33 cellular contexts compared by ENCODE assay signal in the genomic region with DNA sequence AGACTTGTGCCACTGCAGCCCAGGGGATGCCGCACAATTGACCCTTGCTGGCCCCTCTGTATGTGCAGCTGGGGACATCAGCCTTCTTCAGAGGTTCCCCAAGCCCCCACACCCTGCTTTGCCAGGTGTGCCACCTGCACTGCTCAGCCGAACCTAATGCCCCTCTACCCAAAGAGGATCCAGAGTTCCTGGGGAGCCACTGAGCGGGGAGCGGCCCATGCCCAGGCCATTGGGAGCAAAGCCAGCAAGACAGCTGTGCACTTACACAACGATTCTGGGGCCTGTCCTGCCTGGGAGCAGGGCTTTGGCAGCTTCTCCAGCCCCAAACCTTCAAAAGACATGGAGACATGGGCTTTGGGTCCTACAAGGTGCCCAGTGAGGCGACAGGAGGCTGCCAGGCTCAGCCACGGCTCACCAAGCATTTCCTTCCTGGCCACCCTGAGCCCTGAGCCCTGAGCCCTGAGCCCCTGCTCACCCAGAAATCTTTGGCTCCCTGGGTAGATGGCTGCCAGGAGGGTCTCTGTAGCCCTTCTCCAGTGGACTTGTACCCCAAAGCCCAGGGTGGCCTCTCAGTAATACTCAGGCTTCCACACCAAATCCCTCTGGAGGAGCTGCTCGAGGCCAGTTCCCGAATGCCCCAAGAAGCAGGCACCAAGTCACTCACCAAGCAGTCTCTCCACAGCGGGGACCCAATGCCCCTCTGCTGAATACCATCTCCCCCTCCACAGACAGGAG. TPM values are rescaled to one million over a fixed set of nuclear protein-coding genes. Genes with fewer than 3 reads are reported as not detected.
"Had no signal": no experiment of that assay in that cellular context is flagged by ENCODE, and none has a peak within 500 bp of the region (broad histone marks: within the 10 kb centered on the region; RNA-seq: fewer than 3 reads in every experiment).

No MANE protein-coding gene starts in this region.

- H3K4me2 ChIP-seq: smooth muscle cell had no signal

- H3K27me3 ChIP-seq: esophagus muscularis mucosa, foreskin keratinocyte, heart right ventricle, ovary, sigmoid colon, stomach, thyroid gland, upper lobe of left lung had no signal

- H3K4me1 ChIP-seq: esophagus muscularis mucosa, foreskin keratinocyte, heart right ventricle, lower lobe of right lung, prostate gland, sigmoid colon, stomach, thyroid gland, upper lobe of left lung had no signal

- DNase-seq: activated B cell treated with CpG ODN at 0.5 μM for 24 hours; activated CD4-positive, alpha-beta T cell treated with anti-CD3 and anti-CD28 coated beads, Interleukin-2, amount 50 U/mL, for 1 hour; activated CD8-positive, alpha-beta memory T cell treated with anti-CD3 and anti-CD28 coated beads, Interleukin-2, amount 10 ng/mL, durations not matched to agents 7 days and 5 days; activated CD8-positive, alpha-beta T cell treated with anti-CD3 and anti-CD28 coated beads for 36 hours; activated naive CD4-positive, alpha-beta T cell; activated T-cell treated with anti-CD3 and anti-CD28 coated beads for 4 hours; activated T-cell treated with anti-CD3 and anti-CD28 coated beads, Interleukin-2, amount 50 U/mL, for 72 hours; foreskin keratinocyte; heart right ventricle; kidney glomerular epithelial cell; lower lobe of right lung; mesendoderm; mucosa of descending colon; retina; sigmoid colon; stimulated activated CD4-positive, alpha-beta T cell treated with anti-CD3 and anti-CD28 coated beads, Interleukin-15, amount 100 ng/mL, for 24 hours; stimulated activated CD4-positive, alpha-beta T cell treated with anti-CD3 and anti-CD28 coated beads, Interleukin-2, amount 100 ng/mL, for 24 hours; stimulated activated naive B cell treated with anti-CD40 and anti-IgM and Interleukin-4, amounts not matched to agents 10 μg/mL and 1 μg/mL and 100 μg/mL, for 72 hours; stomach; T-helper 1 cell; thyroid gland had no signal

- H3K9me3 ChIP-seq: esophagus muscularis mucosa, heart right ventricle, lower lobe of right lung, mucosa of descending colon, ovary, prostate gland, sigmoid colon, stomach, thyroid gland, upper lobe of left lung had no signal

- H3K4me3 Mint-ChIP-seq: activated B cell treated with CpG ODN at 0.5 μM for 24 hours; activated CD8-positive, alpha-beta memory T cell treated with anti-CD3 and anti-CD28 coated beads, Interleukin-2, amount 10 ng/mL, durations not matched to agents 7 days and 5 days; activated CD8-positive, alpha-beta T cell treated with anti-CD3 and anti-CD28 coated beads for 36 hours; activated naive CD8-positive, alpha-beta T cell; activated T-cell treated with anti-CD3 and anti-CD28 coated beads, Interleukin-2, amount 50 U/mL, for 72 hours; dendritic cell treated with granulocyte-macrophage colony-stimulating factor and Interleukin-4, amounts not matched to agents 40 ng/mL and 50 ng/mL, for 4 days; natural killer cell treated with Interleukin-12 subunit alpha and Interleukin-12 subunit beta and Interleukin-15 and Interleukin-18, amount 100 ng/mL, for 72 hours; stimulated activated naive B cell treated with anti-CD40 and anti-IgM and Interleukin-4, amounts not matched to agents 10 μg/mL and 1 μg/mL and 100 μg/mL, for 72 hours; T-helper 2 cell treated with Interferon-gamma antibody and Interleukin-4, amounts not matched to agents 5 μg/mL and 100 μg/mL, for 36 hours had no signal

- ATAC-seq: activated CD8-positive, alpha-beta T cell treated with anti-CD3 and anti-CD28 coated beads for 36 hours; activated T-cell treated with anti-CD3 and anti-CD28 coated beads, Interleukin-2, amount 50 U/mL, for 72 hours; foreskin keratinocyte; heart right ventricle; left lobe of liver; lower lobe of right lung; mucosa of descending colon; stimulated activated naive B cell treated with anti-CD40 and anti-IgM and Interleukin-4, amounts not matched to agents 10 μg/mL and 1 μg/mL and 100 μg/mL, for 72 hours had no signal

- H3K9me3 Mint-ChIP-seq: activated B cell treated with CpG ODN at 0.5 μM for 24 hours; activated CD8-positive, alpha-beta T cell treated with anti-CD3 and anti-CD28 coated beads for 36 hours; activated T-cell treated with anti-CD3 and anti-CD28 coated beads, Interleukin-2, amount 50 U/mL, for 72 hours; dendritic cell treated with granulocyte-macrophage colony-stimulating factor and Interleukin-4, amounts not matched to agents 40 ng/mL and 50 ng/mL, for 4 days; natural killer cell treated with Interleukin-12 subunit alpha and Interleukin-12 subunit beta and Interleukin-15 and Interleukin-18, amount 100 ng/mL, for 72 hours; stimulated activated naive B cell treated with anti-CD40 and anti-IgM and Interleukin-4, amounts not matched to agents 10 μg/mL and 1 μg/mL and 100 μg/mL, for 72 hours; T-helper 2 cell treated with Interferon-gamma antibody and Interleukin-4, amounts not matched to agents 5 μg/mL and 100 μg/mL, for 36 hours had no signal

- H3K36me3 Mint-ChIP-seq: activated CD8-positive, alpha-beta memory T cell treated with anti-CD3 and anti-CD28 coated beads, Interleukin-2, amount 10 ng/mL, durations not matched to agents 7 days and 5 days; activated naive CD8-positive, alpha-beta T cell; natural killer cell treated with Interleukin-12 subunit alpha and Interleukin-12 subunit beta and Interleukin-15 and Interleukin-18, amount 100 ng/mL, for 72 hours; stimulated activated naive B cell treated with anti-CD40 and anti-IgM and Interleukin-4, amounts not matched to agents 10 μg/mL and 1 μg/mL and 100 μg/mL, for 72 hours had no signal

- H3K36me3 ChIP-seq: esophagus muscularis mucosa, heart right ventricle, lower lobe of right lung, ovary, prostate gland, sigmoid colon, stomach, thyroid gland, upper lobe of left lung had no signal

- H3K27me3 Mint-ChIP-seq: activated B cell treated with CpG ODN at 0.5 μM for 24 hours; activated CD8-positive, alpha-beta memory T cell treated with anti-CD3 and anti-CD28 coated beads, Interleukin-2, amount 10 ng/mL, durations not matched to agents 7 days and 5 days; activated CD8-positive, alpha-beta T cell treated with anti-CD3 and anti-CD28 coated beads for 36 hours; activated naive CD8-positive, alpha-beta T cell had no signal

- H3K27ac Mint-ChIP-seq: activated B cell treated with CpG ODN at 0.5 μM for 24 hours; activated CD8-positive, alpha-beta memory T cell treated with anti-CD3 and anti-CD28 coated beads, Interleukin-2, amount 10 ng/mL, durations not matched to agents 7 days and 5 days; activated CD8-positive, alpha-beta T cell treated with anti-CD3 and anti-CD28 coated beads for 36 hours; activated naive CD8-positive, alpha-beta T cell; activated T-cell treated with anti-CD3 and anti-CD28 coated beads, Interleukin-2, amount 50 U/mL, for 72 hours; dendritic cell treated with granulocyte-macrophage colony-stimulating factor and Interleukin-4, amounts not matched to agents 40 ng/mL and 50 ng/mL, for 4 days; natural killer cell treated with Interleukin-12 subunit alpha and Interleukin-12 subunit beta and Interleukin-15 and Interleukin-18, amount 100 ng/mL, for 72 hours; stimulated activated naive B cell treated with anti-CD40 and anti-IgM and Interleukin-4, amounts not matched to agents 10 μg/mL and 1 μg/mL and 100 μg/mL, for 72 hours; T-helper 2 cell treated with Interferon-gamma antibody and Interleukin-4, amounts not matched to agents 5 μg/mL and 100 μg/mL, for 36 hours had no signal

- H3K4me1 Mint-ChIP-seq: activated B cell treated with CpG ODN at 0.5 μM for 24 hours; activated CD8-positive, alpha-beta memory T cell treated with anti-CD3 and anti-CD28 coated beads, Interleukin-2, amount 10 ng/mL, durations not matched to agents 7 days and 5 days; stimulated activated naive B cell treated with anti-CD40 and anti-IgM and Interleukin-4, amounts not matched to agents 10 μg/mL and 1 μg/mL and 100 μg/mL, for 72 hours had no signal

- H3K27ac ChIP-seq: esophagus muscularis mucosa, foreskin keratinocyte, heart right ventricle, lower lobe of right lung, ovary, prostate gland, sigmoid colon, stomach, thyroid gland, upper lobe of left lung had no signal

- H3K4me3 ChIP-seq: esophagus muscularis mucosa, heart right ventricle, lower lobe of right lung, mucosa of descending colon, ovary, prostate gland, sigmoid colon, smooth muscle cell, stomach, thyroid gland, upper lobe of left lung had no signal

RNA-seq across cellular contexts. Expression of a gene that starts 13.0 kb away (rescaled TPM):
- total RNA-seq: activated B cell treated with CpG ODN at 0.5 μM for 24 hours; activated CD8-positive, alpha-beta memory T cell treated with anti-CD3 and anti-CD28 coated beads, Interleukin-2, amount 10 ng/mL, durations not matched to agents 7 days and 5 days; activated CD8-positive, alpha-beta T cell treated with anti-CD3 and anti-CD28 coated beads for 36 hours; activated T-cell treated with anti-CD3 and anti-CD28 coated beads, Interleukin-2, amount 50 U/mL, for 72 hours; astrocyte; esophagus muscularis mucosa; foreskin keratinocyte; heart right ventricle; left lobe of liver; lower lobe of right lung; mucosa of descending colon; myocyte; natural killer cell treated with Interleukin-12 subunit alpha and Interleukin-12 subunit beta and Interleukin-15 and Interleukin-18, amount 100 ng/mL, for 72 hours; sigmoid colon; smooth muscle cell; stomach; thyroid gland had no signal
- polyA plus RNA-seq: foreskin keratinocyte, heart right ventricle, sigmoid colon, smooth muscle cell, stomach had no signal

RNA-seq across cellular contexts. Expression of a gene that starts 23.1 kb away (rescaled TPM):
- total RNA-seq: myocyte had no signal
